In the genomic region with DNA sequence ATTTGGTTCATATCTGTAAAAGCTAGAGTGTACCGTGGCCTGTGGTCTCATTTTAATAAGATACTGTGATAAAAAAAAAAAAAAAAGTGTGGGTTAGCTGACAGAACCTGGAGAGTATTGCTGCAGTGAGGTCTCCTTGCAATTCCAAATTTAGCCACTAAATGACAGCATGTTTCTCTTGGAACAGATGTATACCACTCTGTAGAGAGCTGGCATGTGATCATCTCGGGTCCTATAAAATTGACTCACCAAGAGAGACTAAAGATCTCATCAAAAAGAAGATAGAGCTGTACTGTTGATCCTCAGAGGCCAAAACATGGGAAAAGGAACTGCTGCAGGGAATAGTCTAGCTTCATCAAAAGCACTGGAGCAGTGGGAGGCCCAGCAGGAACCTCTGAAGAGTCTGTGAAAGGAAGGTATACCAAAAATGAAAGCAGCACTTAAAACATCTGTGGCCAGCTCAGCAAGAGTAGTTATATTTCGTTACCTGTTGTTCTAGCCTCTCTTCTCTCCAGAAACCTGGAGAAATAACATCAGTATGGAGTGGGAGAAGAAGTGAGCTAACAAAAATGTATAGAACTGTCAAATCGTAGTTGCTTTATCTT, we compare ENCODE assay signal across 10 cellular contexts.
DNase-seq lines count a peak whose midpoint lies in the region; ATAC-seq and TF ChIP-seq lines count a peak whose summit lies in the region.
"Had no signal": no experiment of that assay in that cellular context is flagged by ENCODE, and none has a peak within 500 bp of the region (broad histone marks: within the 10 kb centered on the region; RNA-seq: fewer than 3 reads in every experiment).

No MANE protein-coding gene starts in this region.

- H3K36me3 Mint-ChIP-seq in GM23338 (ENCODE audit: low read depth), result peaks cover 13% of the 10 kb centered on the region; the same call in 2 of the 3 replicates

- no TSS peak for BruUV-seq in OCI-LY7 (replicated peaks; lab: Mats Ljungman, UMichigan)

- DNase-seq in ACHN, result peak; percentile 19
- peak; percentile 60 for DNase-seq in GM23338 (ENCODE audit: low spot score)
- DNase-seq in OCI-LY7 (ENCODE audit: low spot score), result peak; percentile 24
- DNase-seq in fibroblast of pulmonary artery (ENCODE audit: low read depth), result peak; percentile 33
- no peak for DNase-seq in AG08396 (ENCODE audit: low spot score)
- DNase-seq in GM13977 (ENCODE audit: low spot score), result no peak
- DNase-seq in COR-L47 (lab: John Stamatoyannopoulos, UW), result no peak
- DNase-seq: aorta, T-helper 17 cell had no signal

- H3K4me1 Mint-ChIP-seq in GM23338, result peaks cover 5% of the 10 kb centered on the region
- H3K4me1 Mint-ChIP-seq: T-helper 17 cell had no signal

- CTCF ChIA-PET in OCI-LY7 (lab: Charles Lee; ENCODE audit: unreplicated experiment), result no interaction called here

- POLR2A ChIA-PET in OCI-LY7 (lab: Charles Lee), result interaction anchor here (0.6 to 1.4 kb wide), 3 partner anchors 35 to 1664 kb away, joined by 3 read pairs; no protein-coding TSS in a partner anchor

- H3K4me2 ChIP-seq in GM23338, result no peak overlapping the region
- no peak overlapping the region for H3K4me2 ChIP-seq in OCI-LY7 (ENCODE audit: low read length)

- H3K36me3 ChIP-seq in GM23338 (ENCODE audit: insufficient read depth) (no peaks in the 10 kb centered on the region), OCI-LY7 (ENCODE audit: insufficient read depth, low read length) (no peaks in the 10 kb centered on the region)

- no peaks in the 10 kb centered on the region for H3K27me3 ChIP-seq in GM23338 (ENCODE audit: insufficient read depth)

- ATAC-seq in GM23338 (peak; percentile 87), GM21723 (IDR thresholded peaks at IDR 0.05; ENCODE audit: unreplicated experiment) (no peak)
- ATAC-seq: T-helper 17 cell had no signal

- H3K4me1 ChIP-seq in GM23338 (ENCODE audit: insufficient read depth) (0 out of 2 replicates have a peak, but pooled peaks cover 6% of the 10 kb centered on the region), OCI-LY7 (ENCODE audit: insufficient read depth, low read length, poor library complexity, severe bottlenecking) (no peaks in the 10 kb centered on the region)

- peak; percentile 42 to 44 for TF ChIP-seq CTCF in GM23338 (conservative IDR thresholded peaks at IDR 0.05; ENCODE audit: low read depth in 2 of 2)
- TF ChIP-seq CTCF in OCI-LY7 (conservative IDR thresholded peaks at IDR 0.05; ENCODE audit: low read length), result peak; percentile 46
- TF ChIP-seq CTCF in fibroblast of pulmonary artery (IDR thresholded peaks at IDR 0.05; ENCODE audit: low read length, missing control alignments), result peak; percentile 28
- TF ChIP-seq CTCF in GM13977 (IDR thresholded peaks at IDR 0.05; ENCODE audit: extremely low read depth, insufficient read depth, missing control alignments), result no peak

- peak overlapping the region; percentile 3; the same call in 1 of the 2 replicates for H2AFZ ChIP-seq in GM23338
- 0 out of 2 replicates have a peak overlapping the region, but pooled peaks have one; percentile 9 for H2AFZ ChIP-seq in OCI-LY7 (ENCODE audit: low read length)

- H3F3A ChIP-seq in GM23338 (replicated peaks; ENCODE audit: low read depth), result no peaks in the 10 kb centered on the region

- H3K9me3 ChIP-seq in OCI-LY7 (ENCODE audit: low read length), result no peaks in the 10 kb centered on the region

- H4K20me1 ChIP-seq in GM23338 (replicated peaks; ENCODE audit: insufficient read depth), result no peaks in the 10 kb centered on the region
- no peaks in the 10 kb centered on the region for H4K20me1 ChIP-seq in OCI-LY7 (ENCODE audit: insufficient read depth, low read length)

- no peak overlapping the region for H3K27ac ChIP-seq in GM23338 (ENCODE audit: low read depth)
- H3K27ac ChIP-seq in OCI-LY7 (ENCODE audit: low read depth, low read length, poor library complexity, severe bottlenecking), result no peak overlapping the region

- H3K79me2 ChIP-seq in GM23338 (replicated peaks; ENCODE audit: insufficient read depth) (no peaks in the 10 kb centered on the region), OCI-LY7 (ENCODE audit: insufficient read depth, low read depth, low read length) (no peaks in the 10 kb centered on the region)

- no peak overlapping the region for H3K4me3 Mint-ChIP-seq in GM23338
- H3K4me3 Mint-ChIP-seq: T-helper 17 cell had no signal

- H3K9me2 ChIP-seq in GM23338 (ENCODE audit: insufficient read depth) (0 out of 2 replicates have a peak, but pooled peaks cover 4% of the 10 kb centered on the region), OCI-LY7 (ENCODE audit: insufficient read depth, low read length) (no peaks in the 10 kb centered on the region)

- H3K27ac Mint-ChIP-seq in GM23338, result no peak overlapping the region
- H3K27ac Mint-ChIP-seq: T-helper 17 cell had no signal

- in situ Hi-C loops in ACHN (cut with HindIII; ENCODE audit: low pct_ligation_motif_present, low pct_unique_long_range_greater_than_20kb, low sequenced_read_pairs) (no loop called here), GM13977 (cut with MboI; ENCODE audit: low pct_unique_long_range_greater_than_20kb, low sequenced_read_pairs, unreplicated experiment) (no loop called here)

- peaks cover 2% of the 10 kb centered on the region; the same call in 1 of the 3 replicates for H3K9me3 Mint-ChIP-seq in GM23338

- no peak overlapping the region for H3K4me3 ChIP-seq in GM23338
- no peak overlapping the region for H3K4me3 ChIP-seq in OCI-LY7 (ENCODE audit: low read depth, low read length, poor library complexity, severe bottlenecking)
- H3K4me3 ChIP-seq in fibroblast of pulmonary artery (replicated peaks; ENCODE audit: low read depth, low read length), result no peak overlapping the region

- peaks cover 1% of the 10 kb centered on the region for H3K27me3 Mint-ChIP-seq in GM23338 (ENCODE audit: insufficient read depth, low read depth, poor library complexity)
- H3K27me3 Mint-ChIP-seq: T-helper 17 cell had no signal

- intact Hi-C loops in OCI-LY7 (cut with micrococcal nuclease; ENCODE audit: unreplicated experiment), result no loop called here

TF ChIP-seq in GM23338, 12 proteins besides CTCF, POLR2A, EP300 and RAD21 (continues in another document):
- TF ChIP-seq EZH2 (IDR thresholded peaks at IDR 0.05; ENCODE audit: low read depth, unreplicated experiment), result no peak
- TF ChIP-seq, protein P1, sequence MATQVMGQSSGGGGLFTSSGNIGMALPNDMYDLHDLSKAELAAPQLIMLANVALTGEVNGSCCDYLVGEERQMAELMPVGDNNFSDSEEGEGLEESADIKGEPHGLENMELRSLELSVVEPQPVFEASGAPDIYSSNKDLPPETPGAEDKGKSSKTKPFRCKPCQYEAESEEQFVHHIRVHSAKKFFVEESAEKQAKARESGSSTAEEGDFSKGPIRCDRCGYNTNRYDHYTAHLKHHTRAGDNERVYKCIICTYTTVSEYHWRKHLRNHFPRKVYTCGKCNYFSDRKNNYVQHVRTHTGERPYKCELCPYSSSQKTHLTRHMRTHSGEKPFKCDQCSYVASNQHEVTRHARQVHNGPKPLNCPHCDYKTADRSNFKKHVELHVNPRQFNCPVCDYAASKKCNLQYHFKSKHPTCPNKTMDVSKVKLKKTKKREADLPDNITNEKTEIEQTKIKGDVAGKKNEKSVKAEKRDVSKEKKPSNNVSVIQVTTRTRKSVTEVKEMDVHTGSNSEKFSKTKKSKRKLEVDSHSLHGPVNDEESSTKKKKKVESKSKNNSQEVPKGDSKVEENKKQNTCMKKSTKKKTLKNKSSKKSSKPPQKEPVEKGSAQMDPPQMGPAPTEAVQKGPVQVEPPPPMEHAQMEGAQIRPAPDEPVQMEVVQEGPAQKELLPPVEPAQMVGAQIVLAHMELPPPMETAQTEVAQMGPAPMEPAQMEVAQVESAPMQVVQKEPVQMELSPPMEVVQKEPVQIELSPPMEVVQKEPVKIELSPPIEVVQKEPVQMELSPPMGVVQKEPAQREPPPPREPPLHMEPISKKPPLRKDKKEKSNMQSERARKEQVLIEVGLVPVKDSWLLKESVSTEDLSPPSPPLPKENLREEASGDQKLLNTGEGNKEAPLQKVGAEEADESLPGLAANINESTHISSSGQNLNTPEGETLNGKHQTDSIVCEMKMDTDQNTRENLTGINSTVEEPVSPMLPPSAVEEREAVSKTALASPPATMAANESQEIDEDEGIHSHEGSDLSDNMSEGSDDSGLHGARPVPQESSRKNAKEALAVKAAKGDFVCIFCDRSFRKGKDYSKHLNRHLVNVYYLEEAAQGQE (IDR thresholded peaks at IDR 0.05; ENCODE audit: unreplicated experiment), result no peak
- TF ChIP-seq ZNF114 (CRISPR knock-in tag; IDR thresholded peaks at IDR 0.05), result no peak

Comparison
In these comparisons a context has a peak if more than half of its experiments do, and no peak if none do; other contexts are left out.
1. DNase-seq: peak in ACHN (single experiment), GM23338 (single experiment), OCI-LY7 (single experiment) and fibroblast of pulmonary artery (single experiment); none in AG08396 (single experiment), GM13977 (single experiment) and COR-L47 (single experiment).